Comparison of ENCODE assay signal across 1 cellular context in genomic region chr12:53380797-53381738, GRCh38.
TF ChIP-seq lines count a peak whose summit lies in the region.

No MANE protein-coding gene starts in this region.

TF ChIP-seq in endothelial cell of umbilical vein, 7 proteins besides CTCF, POLR2A, EP300 and RAD21:
- TF ChIP-seq FOS (IDR thresholded peaks at IDR 0.05; ENCODE audit: borderline replicate concordance, insufficient read depth, low read length) (peak; percentile 42), POLR2AphosphoS5 (IDR thresholded peaks at IDR 0.05; ENCODE audit: insufficient read depth, low read depth, low read length) (no peak)
